In the genomic region with DNA sequence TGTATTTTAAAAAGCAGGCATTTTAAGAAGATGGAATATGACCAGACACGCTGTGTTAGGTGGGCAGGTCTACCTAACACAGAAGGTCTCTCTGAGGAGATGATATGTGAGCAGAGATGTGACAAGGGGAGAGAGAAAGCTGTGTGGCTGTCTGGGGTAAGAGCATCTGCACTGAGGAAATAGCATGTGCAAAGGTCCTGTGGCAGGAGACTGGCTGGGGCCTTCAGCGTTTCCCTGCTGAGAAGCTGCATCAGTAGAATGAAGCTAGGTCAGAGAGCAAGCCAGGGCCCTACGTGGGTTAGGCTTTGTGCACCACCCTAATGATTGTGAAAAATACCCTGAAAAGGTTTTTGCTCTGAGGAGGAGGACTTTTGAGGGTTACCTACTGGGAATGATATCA, we compare ENCODE assay signal across 25 cellular contexts.
DNase-seq lines count a peak whose midpoint lies in the region; ATAC-seq, FAIRE-seq and TF ChIP-seq lines count a peak whose summit lies in the region.
"Had no signal": no experiment of that assay in that cellular context is flagged by ENCODE, and none has a peak within 500 bp of the region (broad histone marks: within the 10 kb centered on the region; RNA-seq: fewer than 3 reads in every experiment).

No MANE protein-coding gene starts in this region.

- DNase-seq in K562 (ENCODE audit: extremely low read depth in 1 of 4, low spot score in 3 of 4) = no peak
- DNase-seq in endothelial cell of umbilical vein (ENCODE audit: low read depth, low spot score) = no peak
- no peak for DNase-seq in pancreas
- DNase-seq: 8988T; ACHN; BE2C; C1 segment of cervical spinal cord; CD4-positive, alpha-beta memory T cell; CD4-positive, CD25-positive, alpha-beta regulatory T cell; CD8-positive, alpha-beta memory T cell; COR-L47; DMS 273 treated with DMSO at 0.1 percent for 48 hours; DMS153; DMS53; DMS79; DND-41; EL; GDM1 had no signal

- intact Hi-C loops in K562 (cut with micrococcal nuclease) = no loop called here
- intact Hi-C loops in endothelial cell of umbilical vein (cut with micrococcal nuclease) = no loop called here
- intact Hi-C loops in pancreas (cut with DNase I) = no loop called here

- no peak for FAIRE-seq in K562 (lab: Jason Lieb, UNC)
- no peak for FAIRE-seq in endothelial cell of umbilical vein (lab: Jason Lieb, UNC)
- FAIRE-seq in pancreas (lab: Jason Lieb, UNC) = no peak
- FAIRE-seq: A204.1, GM12878, GM12892, GM19239 had no signal

- H3K4me3 ChIP-seq in HEK293 (ENCODE audit: low read depth, low read length) = no peak overlapping the region
- H3K4me3 ChIP-seq in K562 = no peak overlapping the region
- no peak overlapping the region for H3K4me3 ChIP-seq in endothelial cell of umbilical vein (replicated peaks in 1 of 3; ENCODE audit: insufficient read depth in 1 of 3, low read depth in 1 of 3, low read length in 3 of 3)
- H3K4me3 ChIP-seq in pancreas = no peak overlapping the region
- H3K4me3 ChIP-seq: BLaER1, GM12878 had no signal

- no peaks in the 10 kb centered on the region for H3K4me1 ChIP-seq in HEK293 (ENCODE audit: control insufficient read depth, insufficient read depth, low read length)
- no peaks in the 10 kb centered on the region for H3K4me1 ChIP-seq in K562 (replicated peaks in 1 of 2; ENCODE audit: control insufficient read depth in 2 of 2, insufficient read depth in 2 of 2, low read length in 2 of 2)
- H3K4me1 ChIP-seq in endothelial cell of umbilical vein (ENCODE audit: control insufficient read depth, extremely low read depth, insufficient read depth, low read length) = peaks cover 59% of the 10 kb centered on the region
- no peaks in the 10 kb centered on the region for H3K4me1 ChIP-seq in pancreas
- H3K4me1 ChIP-seq: BE2C had no signal

- 0% methylated on average over 3 of the region's 3 CpGs for WGBS in K562 (ENCODE audit: insufficient coverage, low coverage, missing lambda C conversion rate)
- WGBS in pancreas, 2 donors = 76 to 88% methylated on average over 3 of the region's 3 CpGs

- TF ChIP-seq EP300 in K562 (IDR thresholded peaks at IDR 0.05; ENCODE audit: low read length) = no peak

- dilution Hi-C loops in endothelial cell of umbilical vein (cut with MboI; ENCODE audit: extremely low pct_ligation_motif_present, low sequenced_read_pairs) = no loop called here

- TF ChIP-seq CTCF in HEK293 (tag by site-specific recombination; IDR thresholded peaks at IDR 0.05) = no peak
- TF ChIP-seq CTCF in K562 (IDR thresholded peaks at IDR 0.05 in 2 of 3, conservative IDR thresholded peaks at IDR 0.05 in 1 of 3; ENCODE audit: insufficient read depth in 2 of 3, low read depth in 1 of 3, low read length in 3 of 3) = no peak
- TF ChIP-seq CTCF in endothelial cell of umbilical vein (IDR thresholded peaks at IDR 0.05; ENCODE audit: extremely low read depth in 1 of 2, insufficient read depth in 1 of 2, low read depth in 1 of 2, low read length in 2 of 2) = no peak
- TF ChIP-seq CTCF in pancreas (IDR thresholded peaks at IDR 0.05) = no peak

- H3K4me2 ChIP-seq in K562 (ENCODE audit: insufficient read depth, low read length) (no peak overlapping the region), endothelial cell of umbilical vein (ENCODE audit: insufficient read depth, low read length) (no peak overlapping the region)
- H3K4me2 ChIP-seq: BLaER1 had no signal

- H2AFZ ChIP-seq in K562 (ENCODE audit: low read depth, low read length) (no peak overlapping the region), endothelial cell of umbilical vein (ENCODE audit: low read depth, low read length) (no peak overlapping the region)

- TF ChIP-seq POLR2A in K562 (conservative IDR thresholded peaks at IDR 0.05) (no peak), endothelial cell of umbilical vein (IDR thresholded peaks at IDR 0.05; ENCODE audit: low read depth, low read length) (peak; percentile 20)

- CTCF ChIA-PET in HEK293 (lab: Yijun Ruan, JAX) = no interaction called here
- CTCF ChIA-PET in K562 (lab: Yijun Ruan, JAX; ENCODE audit: low intra/inter-chr PET ratio) = no interaction called here
- CTCF ChIA-PET in endothelial cell of umbilical vein (lab: Charles Lee) = interaction anchor here (1.4 kb wide), 1 partner anchor 9 kb away, joined by 3 read pairs; no protein-coding TSS in a partner anchor

- peaks cover 47 to 80% of the 10 kb centered on the region in 2 experiments for H3K27me3 ChIP-seq in K562 (ENCODE audit: control insufficient read depth in 2 of 2, insufficient read depth in 2 of 2, low read length in 2 of 2)
- H3K27me3 ChIP-seq in endothelial cell of umbilical vein (ENCODE audit: control insufficient read depth in 2 of 2, insufficient read depth in 2 of 2, low read length in 2 of 2) = no peaks in the 10 kb centered on the region
- H3K27me3 ChIP-seq in pancreas = no peaks in the 10 kb centered on the region
- H3K27me3 ChIP-seq: BE2C, BLaER1 had no signal

- H3K9me1 ChIP-seq in K562 (ENCODE audit: control insufficient read depth, insufficient read depth, low read length) = no peaks in the 10 kb centered on the region
- H3K9me1 ChIP-seq in endothelial cell of umbilical vein (replicated peaks; ENCODE audit: control insufficient read depth, extremely low read depth, insufficient read depth, low read length) = no peaks in the 10 kb centered on the region

- BruUV-seq in K562 (replicated peaks; lab: Mats Ljungman, UMichigan) (no TSS peak), endothelial cell of umbilical vein (replicated peaks; lab: Mats Ljungman, UMichigan) (no TSS peak)

- H3K9me3 ChIP-seq in HEK293 (ENCODE audit: control insufficient read depth, insufficient read depth, low read depth, low read length) = no peaks in the 10 kb centered on the region
- H3K9me3 ChIP-seq in K562 (replicated peaks; ENCODE audit: control insufficient read depth, insufficient read depth, low read depth, low read length) = no peaks in the 10 kb centered on the region
- H3K9me3 ChIP-seq in endothelial cell of umbilical vein (replicated peaks; ENCODE audit: control insufficient read depth, insufficient read depth, low read length) = no peaks in the 10 kb centered on the region
- no peaks in the 10 kb centered on the region for H3K9me3 ChIP-seq in pancreas
- H3K9me3 ChIP-seq: BE2C, BLaER1 had no signal

- no peak for TF ChIP-seq RAD21 in K562 (CRISPR knock-in tag; conservative IDR thresholded peaks at IDR 0.05 in 1 of 2, IDR thresholded peaks at IDR 0.05 in 1 of 2)

- ATAC-seq in K562 = no peak
- ATAC-seq in GM18502 (IDR thresholded peaks at IDR 0.05; ENCODE audit: poor library complexity, unreplicated experiment) = no peak
- no peak for ATAC-seq in pancreas
- ATAC-seq: GM12878 had no signal

- H3K79me2 ChIP-seq in K562 (ENCODE audit: control insufficient read depth, insufficient read depth, low read length) = no peaks in the 10 kb centered on the region
- H3K79me2 ChIP-seq in endothelial cell of umbilical vein (ENCODE audit: control insufficient read depth, insufficient read depth, low read length) = peaks cover 90% of the 10 kb centered on the region

- in situ Hi-C loops in K562 (cut with MboI) = no loop called here

- H4K20me1 ChIP-seq in K562 (replicated peaks; ENCODE audit: control insufficient read depth, insufficient read depth, low read length) = peaks cover 3% of the 10 kb centered on the region; the same call in 1 of the 2 replicates
- peaks cover 19% of the 10 kb centered on the region for H4K20me1 ChIP-seq in endothelial cell of umbilical vein (replicated peaks; ENCODE audit: control insufficient read depth, extremely low read depth, insufficient read depth, low read length)
- H4K20me1 ChIP-seq: BLaER1 had no signal

- H3K9ac ChIP-seq in K562 (ENCODE audit: insufficient read depth in 1 of 2, low read depth in 2 of 2, low read length in 2 of 2) (no peak overlapping the region), endothelial cell of umbilical vein (replicated peaks; ENCODE audit: extremely low read depth, insufficient read depth, low read length) (no peak overlapping the region)
- H3K9ac ChIP-seq: BLaER1 had no signal

- POLR2A ChIA-PET in HEK293 (lab: Yijun Ruan, JAX) (no interaction called here), K562 (lab: Yijun Ruan, JAX) (no interaction called here), endothelial cell of umbilical vein (lab: Charles Lee) (no interaction called here)

- no peaks in the 10 kb centered on the region for H3K36me3 ChIP-seq in HEK293 (ENCODE audit: control insufficient read depth in 2 of 2, insufficient read depth in 1 of 2, low read length in 2 of 2)
- H3K36me3 ChIP-seq in K562 (ENCODE audit: control insufficient read depth, insufficient read depth, low read length) = no peaks in the 10 kb centered on the region
- peaks cover 23% of the 10 kb centered on the region in 2 experiments for H3K36me3 ChIP-seq in endothelial cell of umbilical vein (ENCODE audit: control insufficient read depth in 2 of 2, extremely low read depth in 1 of 2, insufficient read depth in 2 of 2, low read length in 2 of 2)
- H3K36me3 ChIP-seq in pancreas = no peaks in the 10 kb centered on the region
- H3K36me3 ChIP-seq: BE2C, BLaER1 had no signal

- H3K27ac ChIP-seq in HEK293 (ENCODE audit: extremely low read depth, low read depth, low read length) (no peak overlapping the region), K562 (ENCODE audit: extremely low read depth, low read depth, low read length) (no peak overlapping the region), endothelial cell of umbilical vein (ENCODE audit: insufficient read depth, low read depth, low read length) (no peak overlapping the region), pancreas (no peak overlapping the region)
- H3K27ac ChIP-seq: BLaER1 had no signal

TF ChIP-seq in HEK293, 187 proteins besides CTCF, POLR2A, EP300 and RAD21:
- TF ChIP-seq ZNF311 (tag by site-specific recombination; IDR thresholded peaks at IDR 0.05; ENCODE audit: borderline replicate concordance) (no peak), ZNF623 (tag by site-specific recombination; IDR thresholded peaks at IDR 0.05) (peak; percentile 94), ZNF169 (tag by site-specific recombination; IDR thresholded peaks at IDR 0.05) (no peak)
TF ChIP-seq in HEK293: peak in this region for 1.

TF ChIP-seq in K562, 482 proteins besides CTCF, POLR2A, EP300 and RAD21 (continues in another document):
- peak; percentile 74 for TF ChIP-seq RBM25 (IDR thresholded peaks at IDR 0.05; ENCODE audit: low read depth, low read length, severe bottlenecking)
- no peak for TF ChIP-seq ETV6 (IDR thresholded peaks at IDR 0.05; ENCODE audit: borderline replicate concordance in 1 of 2, low read depth in 2 of 2, low read length in 1 of 2)
- TF ChIP-seq ETV6 (CRISPR knock-in tag; IDR thresholded peaks at IDR 0.05; ENCODE audit: borderline replicate concordance) = no peak

TF ChIP-seq in endothelial cell of umbilical vein, 7 proteins besides CTCF, POLR2A, EP300 and RAD21 (continues in another document):
- TF ChIP-seq EZH2 (IDR thresholded peaks at IDR 0.05; ENCODE audit: borderline replicate concordance, low read depth, low read length, severe bottlenecking) = no peak
- TF ChIP-seq FOS (IDR thresholded peaks at IDR 0.05; ENCODE audit: borderline replicate concordance, insufficient read depth, low read length) = no peak
- no peak for TF ChIP-seq JUN (IDR thresholded peaks at IDR 0.05; ENCODE audit: borderline replicate concordance, insufficient read depth, insufficient read length, low read depth)
- TF ChIP-seq POLR2AphosphoS5 (IDR thresholded peaks at IDR 0.05; ENCODE audit: insufficient read depth, low read depth, low read length) = no peak
